ENCODE assay signal across 8 cellular contexts in genomic region chr13:114314074-114314912, GRCh38. TPM values are rescaled to one million over a fixed set of nuclear protein-coding genes. Genes with fewer than 3 reads are reported as not detected.
A peak's percentile ranks its signal among the peaks of the same experiment; 100 is the strongest.
DNase-seq lines count a peak whose midpoint lies in the region; ATAC-seq and TF ChIP-seq lines count a peak whose summit lies in the region.

Gene CHAMP1, plus strand, starts transcription at chr13:114314503. Its CDS starts 9,340 bp downstream, at chr13:114323843.

- H3K27ac ChIP-seq in DND-41 (ENCODE audit: low read length): peak within 1 kb of the TSS; percentile 92
- peak within 1 kb of the TSS; percentile 85 for H3K27ac ChIP-seq in KOPT-K1 (ENCODE audit: low read depth, low read length, poor library complexity, severe bottlenecking)
- H3K27ac ChIP-seq in esophagus squamous epithelium: peak within 1 kb of the TSS; percentile 87 to 97 (median 94)

- peak within 1 kb of the TSS; percentile 85 for H3K4me2 ChIP-seq in DND-41 (ENCODE audit: insufficient read depth, low read length)

- no peaks in the 10 kb centered on the region for H3K27me3 ChIP-seq in DND-41 (ENCODE audit: insufficient read depth, low read length, poor library complexity)
- H3K27me3 ChIP-seq in esophagus squamous epithelium: no peaks in the 10 kb centered on the region

- WGBS in esophagus squamous epithelium, 2 donors: 0% methylated on average over 4 to 8 of the region's 107 CpGs

- peaks cover 57% of the 10 kb centered on the region for H3K4me1 ChIP-seq in DND-41 (ENCODE audit: insufficient read depth, low read length)
- H3K4me1 ChIP-seq in esophagus squamous epithelium: peaks cover 0 to 58% (median 32%) of the 10 kb centered on the region in 3 donors

- intact Hi-C loops in esophagus squamous epithelium (cut with DNase I): no loop called here

- ATAC-seq in DND-41 (ENCODE audit: insufficient read depth, low read depth) (peak; percentile 90), GM21825 (IDR thresholded peaks at IDR 0.05; ENCODE audit: unreplicated experiment) (peak; percentile 79)

- peaks cover 59% of the 10 kb centered on the region for H3K79me2 ChIP-seq in DND-41 (ENCODE audit: insufficient read depth, low read length)

- H3K9me3 ChIP-seq in DND-41 (ENCODE audit: insufficient read depth, low read length, severe bottlenecking) (no peaks in the 10 kb centered on the region), KOPT-K1 (ENCODE audit: insufficient read depth, low read length, poor library complexity, severe bottlenecking) (no peaks in the 10 kb centered on the region), esophagus squamous epithelium (no peaks in the 10 kb centered on the region)

- peak within 1 kb of the TSS; percentile 86 for H2AFZ ChIP-seq in DND-41 (ENCODE audit: low read depth, low read length)

- TF ChIP-seq CTCF in DND-41 (IDR thresholded peaks at IDR 0.05; ENCODE audit: borderline replicate concordance, extremely low read depth, low read length, poor library complexity, severe bottlenecking) (no peak), esophagus squamous epithelium (IDR thresholded peaks at IDR 0.05) (peak in 2 of 6 experiments; percentile 1 to 9)

- peak in 3 of 4 donors; percentile 34 to 89 (median 85) for TF ChIP-seq POLR2A in esophagus squamous epithelium (IDR thresholded peaks at IDR 0.05)

- DNase-seq in DND-41: peak; percentile 96
- peak; percentile 97 for DNase-seq in RKO (ENCODE audit: low spot score)
- peak; percentile 87 for DNase-seq in activated T-helper 1 cell treated with Interleukin-2 at 50 U/mL for 16 hours (ENCODE audit: low read depth)
- peak; percentile 74 for DNase-seq in esophagus squamous epithelium (lab: John Stamatoyannopoulos, UW)
- DNase-seq in myocyte (ENCODE audit: low read depth): peak; percentile 97
- peak; percentile 75 to 87 for DNase-seq in stimulated activated CD8-positive, alpha-beta memory T cell treated with anti-CD3 and anti-CD28 coated beads, Interleukin-7, amount 100 ng/mL, for 4 hours (ENCODE audit: low read depth in 2 of 2)

- H3K36me3 ChIP-seq in DND-41 (ENCODE audit: insufficient read depth, low read length): peaks cover 21% of the 10 kb centered on the region
- peaks cover 27% of the 10 kb centered on the region for H3K36me3 ChIP-seq in KOPT-K1 (ENCODE audit: insufficient read depth, low read length)
- no peaks in the 10 kb centered on the region for H3K36me3 ChIP-seq in esophagus squamous epithelium

- H4K20me1 ChIP-seq in DND-41 (ENCODE audit: insufficient read depth, low read length): peaks cover 40% of the 10 kb centered on the region

- H3K4me3 ChIP-seq in DND-41 (ENCODE audit: low read depth in 1 of 2, low read length in 2 of 2) (peak within 1 kb of the TSS; percentile 74 to 87), esophagus squamous epithelium (peak within 1 kb of the TSS; percentile 62 to 94 (median 86))

- H3K9ac ChIP-seq in DND-41 (ENCODE audit: low read depth, low read length): peak within 1 kb of the TSS; percentile 97

RNA-seq across cellular contexts. Expression of gene CHAMP1, which starts in this region (rescaled TPM):
- 10 to 100 TPM in 1 of 4 donors, 1 to 10 TPM in 3; 7.8 to 16.8 (median 9.8) TPM for total RNA-seq in esophagus squamous epithelium
- 12.5 and 16.5 TPM in 2 replicates for total RNA-seq in myocyte
- polyA plus RNA-seq in myocyte (2012): 13.5 TPM

Comparison
In these comparisons a context has a peak if more than half of its experiments do, and no peak if none do; other contexts are left out.
1. Peak in every context shown above with its lines: DNase-seq, ATAC-seq, H3K4me3 ChIP-seq and H3K27ac ChIP-seq.